8 cellular contexts compared by ENCODE assay signal in genomic region chr1:236143104-236143948, GRCh38. TPM values are rescaled to one million over a fixed set of nuclear protein-coding genes. Genes with fewer than 3 reads are reported as not detected.
DNase-seq lines count a peak whose midpoint lies in the region; ATAC-seq, FAIRE-seq and TF ChIP-seq lines count a peak whose summit lies in the region.

No MANE protein-coding gene starts in this region.

- H3K14ac ChIP-seq in H1 (ENCODE audit: insufficient read length): no peak overlapping the region

- peak overlapping the region; percentile 90 to 91 for H3K4me2 ChIP-seq in H1 (ENCODE audit: insufficient read depth in 1 of 2, low read depth in 2 of 2, low read length in 2 of 2)

- H4K91ac ChIP-seq in H1 (replicated peaks; ENCODE audit: insufficient read length, low read length): no peak overlapping the region

- no peak for TF ChIP-seq POLR2A in H1 (IDR thresholded peaks at IDR 0.05; ENCODE audit: control extremely low read depth in 1 of 2, low read depth in 2 of 2, low read length in 2 of 2)

- H3K27me3 Mint-ChIP-seq in mesothelial cell of epicardium (ENCODE audit: low read depth): peaks cover 39% of the 10 kb centered on the region

- no peak overlapping the region for H2AFZ ChIP-seq in H1 (ENCODE audit: low read length)

- H3K18ac ChIP-seq in H1 (ENCODE audit: extremely low read depth, low read length): no peak overlapping the region

- H2BK12ac ChIP-seq in H1 (ENCODE audit: low read depth, low read length): no peak overlapping the region

- peaks cover 6 to 11% (median 9%) of the 10 kb centered on the region in 4 experiments for H3K4me1 ChIP-seq in H1 (replicated peaks in 1 of 4; ENCODE audit: control insufficient read depth in 3 of 4, insufficient read depth in 4 of 4, low read length in 3 of 4)

- H3K27me3 ChIP-seq in H1 (replicated peaks in 1 of 4; ENCODE audit: control insufficient read depth in 3 of 4, extremely low read depth in 1 of 4, insufficient read depth in 3 of 4, low read length in 3 of 4): peaks cover 14 to 50% (median 38%) of the 10 kb centered on the region in 4 experiments

- no peak overlapping the region for H3K23ac ChIP-seq in H1 (ENCODE audit: insufficient read length)

- H3K27ac ChIP-seq in H1 (ENCODE audit: low read depth, low read length): no peak overlapping the region
- peak overlapping the region; percentile 38 for H3K27ac ChIP-seq in substantia nigra (ENCODE audit: low read depth, low read length, poor library complexity, severe bottlenecking)

- no peak overlapping the region for H3K4ac ChIP-seq in H1 (replicated peaks; ENCODE audit: insufficient read length, low read depth, low read length)

- H4K8ac ChIP-seq in H1 (ENCODE audit: extremely low read depth, insufficient read depth, low read length): peak overlapping the region; percentile 73; the same call in 1 of the 2 replicates

- peak overlapping the region; percentile 26 for H3K27ac Mint-ChIP-seq in mesothelial cell of epicardium

- no peaks in the 10 kb centered on the region for H3K9me3 Mint-ChIP-seq in mesothelial cell of epicardium

- DNase-seq in AG09309 (ENCODE audit: low read depth) (peak; percentile 39), H1 (ENCODE audit: low read depth in 1 of 2, low spot score in 2 of 2) (no peak), mesothelial cell of epicardium (ENCODE audit: low spot score in 2 of 2, unreplicated experiment in 2 of 2) (peak in 1 of 2 experiments; percentile 48), substantia nigra (lab: John Stamatoyannopoulos, UW) (peak in 3 of 49 donors; percentile 10 to 46 (median 30)), T1000 (lab: John Stamatoyannopoulos, UW) (no peak)

- no peak overlapping the region for H2BK15ac ChIP-seq in H1 (ENCODE audit: low read length)

- H3K79me1 ChIP-seq in H1 (ENCODE audit: low read depth, low read length): no peaks in the 10 kb centered on the region; the same call in 1 of the 2 replicates

- TF ChIP-seq EP300 in H1 (IDR thresholded peaks at IDR 0.05; ENCODE audit: borderline replicate concordance in 1 of 2, low read depth in 2 of 2, low read length in 2 of 2): no peak

- H3K4me3 ChIP-seq in AG09309 (ENCODE audit: control insufficient read depth, low read depth, low read length): peak overlapping the region; percentile 71
- H3K4me3 ChIP-seq in WI38 (ENCODE audit: low read depth, low read length): peak overlapping the region; percentile 76
- H3K4me3 ChIP-seq in H1 (ENCODE audit: extremely low read depth in 1 of 4, insufficient read depth in 2 of 4, low read depth in 3 of 4, low read length in 4 of 4): peak overlapping the region; percentile 72 to 93 (median 88)

- no peak overlapping the region for H2BK5ac ChIP-seq in H1 (ENCODE audit: low read depth, low read length)

- H3K79me2 ChIP-seq in H1 (ENCODE audit: control insufficient read depth in 1 of 2, insufficient read depth in 2 of 2, low read length in 2 of 2): no peaks in the 10 kb centered on the region; a peak in 1 of 4 replicates

- no peak overlapping the region for H4K5ac ChIP-seq in H1 (ENCODE audit: insufficient read length, low read depth, low read length)

- TF ChIP-seq RAD21 in H1 (IDR thresholded peaks at IDR 0.05 in 1 of 2, conservative IDR thresholded peaks at IDR 0.05 in 1 of 2; ENCODE audit: low read depth in 2 of 2, low read length in 2 of 2): no peak

- peak overlapping the region in 1 of 4 experiments; percentile 4; a peak in 1 of 7 replicates for H3K9ac ChIP-seq in H1 (replicated peaks in 1 of 4; ENCODE audit: extremely low read depth in 1 of 4, low read depth in 3 of 4, low read length in 3 of 4)

- peaks cover 21% of the 10 kb centered on the region for H3K23me2 ChIP-seq in H1 (ENCODE audit: low read depth, low read length)

- H2AK5ac ChIP-seq in H1 (ENCODE audit: low read depth, low read length): no peak overlapping the region

- TF ChIP-seq CTCF in AG09309 (IDR thresholded peaks at IDR 0.05; ENCODE audit: control insufficient read depth, insufficient read depth, low read depth, low read length, missing control alignments) (no peak), WI38 (IDR thresholded peaks at IDR 0.05; ENCODE audit: low read depth, low read length) (no peak), H1 (IDR thresholded peaks at IDR 0.05; ENCODE audit: control extremely low read depth in 1 of 3, insufficient read depth in 1 of 3, low read depth in 1 of 3, low read length in 3 of 3) (no peak), mesothelial cell of epicardium (IDR thresholded peaks at IDR 0.05; ENCODE audit: unreplicated experiment) (no peak)

- no peaks in the 10 kb centered on the region for H3K36me3 ChIP-seq in H1 (ENCODE audit: control insufficient read depth in 2 of 4, insufficient read depth in 4 of 4, low read length in 3 of 4)

- H4K20me1 ChIP-seq in H1 (replicated peaks in 1 of 2; ENCODE audit: control insufficient read depth in 1 of 2, insufficient read depth in 2 of 2, low read length in 2 of 2): peaks cover 3 to 18% of the 10 kb centered on the region in 2 experiments

- WGBS in H1 (ENCODE audit: extremely low coverage in 1 of 2, insufficient coverage in 1 of 2, insufficient read length in 1 of 2, insufficient replicate concordance in 2 of 2, low coverage in 1 of 2, low lambda C conversion rate in 2 of 2, missing lambda C conversion rate in 1 of 2), 2 experiments: 45% methylated on average over 20 of the region's 39 CpGs; no CpG with 5 or more reads in 1 of the 2 experiments

- ATAC-seq in GM19035 (IDR thresholded peaks at IDR 0.05; ENCODE audit: unreplicated experiment): peak; percentile 22
- peak; percentile 24 for ATAC-seq in HG03378 (IDR thresholded peaks at IDR 0.05; ENCODE audit: unreplicated experiment)

- no peaks in the 10 kb centered on the region for H3K9me3 ChIP-seq in H1 (ENCODE audit: insufficient read depth in 2 of 2, low read depth in 1 of 2, low read length in 1 of 2)

- no peak overlapping the region for H3K56ac ChIP-seq in H1 (replicated peaks; ENCODE audit: insufficient read length, low read depth, low read length)

- no peak overlapping the region for H2BK120ac ChIP-seq in H1 (replicated peaks; ENCODE audit: low read depth, low read length)

- peaks cover 6% of the 10 kb centered on the region for H3K36me3 Mint-ChIP-seq in mesothelial cell of epicardium

- POLR2A ChIA-PET in H1 (lab: Charles Lee; ENCODE audit: partially characterized antibody): interaction anchor here (0.9 kb wide), 1 partner anchor 138 kb away, joined by 3 read pairs; no protein-coding TSS in a partner anchor

- CTCF ChIA-PET in H1 (lab: Charles Lee; ENCODE audit: partially characterized antibody): interaction anchor here (0.9 to 2.0 kb wide), 10 partner anchors 12 to 391 kb away, joined by 3 to 8 read pairs (median 4); no protein-coding TSS in a partner anchor

- H2BK20ac ChIP-seq in H1 (ENCODE audit: low read length): no peak overlapping the region

- peak overlapping the region; percentile 93 for H3K4me3 Mint-ChIP-seq in mesothelial cell of epicardium

- no peak for FAIRE-seq in H1 (lab: Jason Lieb, UNC)

- H3K4me1 Mint-ChIP-seq in mesothelial cell of epicardium: peaks cover 34% of the 10 kb centered on the region

TF ChIP-seq in H1, 55 proteins besides CTCF, POLR2A, EP300 and RAD21:
- TF ChIP-seq SIRT6 (IDR thresholded peaks at IDR 0.05; ENCODE audit: low read length): no peak
- 0 out of 2 replicates have a peak, but pooled peaks have one; percentile 6 for TF ChIP-seq GABPA (IDR thresholded peaks at IDR 0.05; ENCODE audit: borderline replicate concordance, insufficient read depth, low read length)
- TF ChIP-seq SUZ12 (IDR thresholded peaks at IDR 0.05; ENCODE audit: low read length): peak; percentile 72
- TF ChIP-seq NANOG (IDR thresholded peaks at IDR 0.05; ENCODE audit: insufficient read depth, low read depth, low read length, poor library complexity, severe bottlenecking): no peak
- no peak for TF ChIP-seq TAF7 (optimal IDR thresholded peaks at IDR 0.05; ENCODE audit: borderline replicate concordance, low read depth, low read length)
- no peak for TF ChIP-seq SP1 (IDR thresholded peaks at IDR 0.05; ENCODE audit: low read depth, low read length)
- no peak for TF ChIP-seq JUN (IDR thresholded peaks at IDR 0.05; ENCODE audit: low read depth, low read length)
- TF ChIP-seq POLR2AphosphoS5 (IDR thresholded peaks at IDR 0.05; ENCODE audit: low read depth, low read length): no peak
- TF ChIP-seq EZH2 (IDR thresholded peaks at IDR 0.05; ENCODE audit: low read depth, low read length, severe bottlenecking): peak; percentile 26
- peak; percentile 13 for TF ChIP-seq KDM4A (IDR thresholded peaks at IDR 0.05; ENCODE audit: low read depth, low read length, severe bottlenecking)
- no peak for TF ChIP-seq TCF12 (IDR thresholded peaks at IDR 0.05; ENCODE audit: low read depth, low read length)
- 0 out of 2 replicates have a peak, but pooled peaks have one; percentile 15 for TF ChIP-seq MAX (IDR thresholded peaks at IDR 0.05)
- no peak for TF ChIP-seq YY1 (IDR thresholded peaks at IDR 0.05; ENCODE audit: low read depth, low read length)
- no peak for TF ChIP-seq BACH1 (IDR thresholded peaks at IDR 0.05; ENCODE audit: low read length)
TF ChIP-seq in H1: peak in this region for 5.

RNA-seq across cellular contexts. Expression of gene GPR137B, which starts 1.0 kb away (rescaled TPM):
- total RNA-seq in H1 (2021; fragmentation: NEBNext Ultra II Directional; extraction: Animal tissue kit (Norgen Biotek cat#: 25700)): 7.4 and 7.7 TPM in 2 replicates
- 6.4 and 6.9 TPM in 2 replicates for polyA plus RNA-seq in H1 (2011; rRNA removed)
- 3.8 TPM for polyA plus RNA-seq in H1 (2011; cell fraction: cytosol; rRNA removed)
- polyA plus RNA-seq in H1 (2011; cell fraction: nucleus; rRNA removed): 17.5 TPM
- 4.8 to 6.8 TPM (median 6.4 TPM) in 4 replicates for polyA plus RNA-seq in H1 (2012, experiment 1 of 2)
- 2.7 TPM for polyA plus RNA-seq in H1 (2012, experiment 2 of 2)
- 7.5 TPM for polyA plus RNA-seq in H1 (2013, experiment 1 of 2)
- 8.2 TPM for polyA plus RNA-seq in H1 (2013, experiment 2 of 2)
- polyA minus RNA-seq in H1 (2011; rRNA and poly(A)+ RNA removed): 6.5 and 7.5 TPM in 2 replicates
- 2.5 TPM for polyA minus RNA-seq in H1 (2011; cell fraction: cytosol; rRNA and poly(A)+ RNA removed)
- polyA minus RNA-seq in H1 (2011; cell fraction: nucleus; rRNA and poly(A)+ RNA removed): 16.5 TPM
- total RNA-seq in mesothelial cell of epicardium: 22.1 to 25.2 TPM (median 23.1 TPM) in 3 replicates
